ENCODE assay signal across 14 cellular contexts in genomic region chr6:39339557-39340555, GRCh38. TPM values are rescaled to one million over a fixed set of nuclear protein-coding genes. Genes with fewer than 3 reads are reported as not detected.
DNase-seq lines count a peak whose midpoint lies in the region; ATAC-seq, FAIRE-seq and TF ChIP-seq lines count a peak whose summit lies in the region.
"Had no signal": no experiment of that assay in that cellular context is flagged by ENCODE, and none has a peak within 500 bp of the region (broad histone marks: within the 10 kb centered on the region; RNA-seq: fewer than 3 reads in every experiment).

No MANE protein-coding gene starts in this region.

- no peak overlapping the region for H3K9ac ChIP-seq in OCI-LY3 (ENCODE audit: low read length)

- H3K27ac ChIP-seq in OCI-LY3 (ENCODE audit: low read length) (no peak overlapping the region), lower lobe of right lung (peak overlapping the region; percentile 61)
- H3K27ac ChIP-seq: colonic mucosa, gastrocnemius medialis had no signal

- H3K27me3 Mint-ChIP-seq in activated CD8-positive, alpha-beta memory T cell treated with anti-CD3 and anti-CD28 coated beads, Interleukin-2, amount 10 ng/mL, durations not matched to agents 7 days and 5 days = peaks cover 26% of the 10 kb centered on the region
- H3K27me3 Mint-ChIP-seq in naive thymus-derived CD8-positive, alpha-beta T cell = peaks cover 9 to 33% (median 30%) of the 10 kb centered on the region in 5 donors

- H3K4me3 ChIP-seq in OCI-LY3 (ENCODE audit: low read length) = no peak overlapping the region
- no peak overlapping the region for H3K4me3 ChIP-seq in lower lobe of right lung
- H3K4me3 ChIP-seq: colonic mucosa, gastrocnemius medialis had no signal

- H3K36me3 ChIP-seq in OCI-LY3 (replicated peaks; ENCODE audit: low read depth, low read length) = no peaks in the 10 kb centered on the region
- H3K36me3 ChIP-seq in lower lobe of right lung = no peaks in the 10 kb centered on the region
- H3K36me3 ChIP-seq: colonic mucosa, gastrocnemius medialis had no signal

- TF ChIP-seq CTCF in OCI-LY3 (IDR thresholded peaks at IDR 0.05; ENCODE audit: low read depth, low read length) (no peak), lower lobe of right lung (IDR thresholded peaks at IDR 0.05) (no peak)

- H3K9me3 ChIP-seq in OCI-LY3 (ENCODE audit: insufficient read depth, low read length) (no peaks in the 10 kb centered on the region), lower lobe of right lung (no peaks in the 10 kb centered on the region)
- H3K9me3 ChIP-seq: colonic mucosa, gastrocnemius medialis had no signal

- H3K79me2 ChIP-seq in OCI-LY3 (ENCODE audit: low read length) = no peaks in the 10 kb centered on the region

- peaks cover 14% of the 10 kb centered on the region for H3K27me3 ChIP-seq in OCI-LY3 (ENCODE audit: low read depth, low read length)
- H3K27me3 ChIP-seq in lower lobe of right lung (ENCODE audit: low read depth) = no peaks in the 10 kb centered on the region
- H3K27me3 ChIP-seq: colonic mucosa, gastrocnemius medialis had no signal

- CTCF ChIA-PET in activated CD8-positive, alpha-beta memory T cell treated with anti-CD3 and anti-CD28 coated beads, Interleukin-2, amount 10 ng/mL, durations not matched to agents 7 days and 5 days (lab: Charles Lee) = interaction anchor here (1.2 kb wide), 1 partner anchor 22 kb away, joined by 3 read pairs; no protein-coding TSS in a partner anchor

- peak; percentile 85 to 94 for ATAC-seq in lower lobe of right lung
- no peak for ATAC-seq in activated CD8-positive, alpha-beta memory T cell treated with anti-CD3 and anti-CD28 coated beads, Interleukin-2, amount 10 ng/mL, durations not matched to agents 7 days and 5 days
- ATAC-seq in naive thymus-derived CD8-positive, alpha-beta T cell = no peak
- ATAC-seq: gastrocnemius medialis, HCT116 had no signal

- H3K27ac Mint-ChIP-seq in activated CD8-positive, alpha-beta memory T cell treated with anti-CD3 and anti-CD28 coated beads, Interleukin-2, amount 10 ng/mL, durations not matched to agents 7 days and 5 days = no peak overlapping the region
- no peak overlapping the region for H3K27ac Mint-ChIP-seq in naive thymus-derived CD8-positive, alpha-beta T cell

- no peak overlapping the region for H3K4me2 ChIP-seq in OCI-LY3 (ENCODE audit: low read length)

- intact Hi-C loops in lower lobe of right lung (cut with DNase I) = no loop called here

- no peak for FAIRE-seq in GM19239 (lab: Jason Lieb, UNC)

- POLR2A ChIA-PET in naive thymus-derived CD8-positive, alpha-beta T cell (lab: Charles Lee) = no interaction called here

- no peak overlapping the region for H3K4me3 Mint-ChIP-seq in activated CD8-positive, alpha-beta memory T cell treated with anti-CD3 and anti-CD28 coated beads, Interleukin-2, amount 10 ng/mL, durations not matched to agents 7 days and 5 days
- no peak overlapping the region for H3K4me3 Mint-ChIP-seq in naive thymus-derived CD8-positive, alpha-beta T cell

- peak; percentile 36 for DNase-seq in CD1c-positive myeloid dendritic cell (ENCODE audit: extremely low spot score)
- DNase-seq in NCI-H1436 (lab: John Stamatoyannopoulos, UW) = peak; percentile 83
- peak; percentile 67 for DNase-seq in lower lobe of right lung
- no peak for DNase-seq in activated CD8-positive, alpha-beta memory T cell treated with anti-CD3 and anti-CD28 coated beads, Interleukin-2, amount 10 ng/mL, durations not matched to agents 7 days and 5 days
- DNase-seq in GF-D8 (lab: John Stamatoyannopoulos, UW) = no peak
- no peak for DNase-seq in naive thymus-derived CD8-positive, alpha-beta T cell
- DNase-seq in GM19239 (ENCODE audit: insufficient read length, low spot score) = no peak
- DNase-seq: colonic mucosa, gastrocnemius medialis, midbrain had no signal

- no peaks in the 10 kb centered on the region for H3K36me3 Mint-ChIP-seq in activated CD8-positive, alpha-beta memory T cell treated with anti-CD3 and anti-CD28 coated beads, Interleukin-2, amount 10 ng/mL, durations not matched to agents 7 days and 5 days
- H3K36me3 Mint-ChIP-seq in naive thymus-derived CD8-positive, alpha-beta T cell = no peaks in the 10 kb centered on the region

- H4K20me1 ChIP-seq in OCI-LY3 (ENCODE audit: insufficient read depth, low read length) = no peaks in the 10 kb centered on the region

- H3K4me1 Mint-ChIP-seq in activated CD8-positive, alpha-beta memory T cell treated with anti-CD3 and anti-CD28 coated beads, Interleukin-2, amount 10 ng/mL, durations not matched to agents 7 days and 5 days = peaks cover 22% of the 10 kb centered on the region
- peaks cover 8 to 45% (median 16%) of the 10 kb centered on the region in 4 donors for H3K4me1 Mint-ChIP-seq in naive thymus-derived CD8-positive, alpha-beta T cell

- H3K4me1 ChIP-seq in OCI-LY3 (ENCODE audit: low read length) (peaks cover 8% of the 10 kb centered on the region), lower lobe of right lung (peaks cover 52% of the 10 kb centered on the region)
- H3K4me1 ChIP-seq: colonic mucosa, gastrocnemius medialis had no signal

- H3K9me3 Mint-ChIP-seq in activated CD8-positive, alpha-beta memory T cell treated with anti-CD3 and anti-CD28 coated beads, Interleukin-2, amount 10 ng/mL, durations not matched to agents 7 days and 5 days (ENCODE audit: low read depth) = no peaks in the 10 kb centered on the region
- no peaks in the 10 kb centered on the region for H3K9me3 Mint-ChIP-seq in naive thymus-derived CD8-positive, alpha-beta T cell

- H2AFZ ChIP-seq in OCI-LY3 (ENCODE audit: low read depth, low read length) = peak overlapping the region; percentile 51; the same call in 1 of the 2 replicates

RNA-seq across cellular contexts. Expression of gene KCNK16, which starts 17.4 kb away (rescaled TPM):
- total RNA-seq in lower lobe of right lung = not detected
- total RNA-seq in activated CD8-positive, alpha-beta memory T cell treated with anti-CD3 and anti-CD28 coated beads, Interleukin-2, amount 10 ng/mL, durations not matched to agents 7 days and 5 days = not detected
- not detected for total RNA-seq in naive thymus-derived CD8-positive, alpha-beta T cell
- polyA plus RNA-seq in naive thymus-derived CD8-positive, alpha-beta T cell = not detected
- total RNA-seq: colonic mucosa, gastrocnemius medialis, M059J, skeletal muscle tissue had no signal

RNA-seq across cellular contexts. Expression of gene KCNK17, which starts 25.6 kb away (rescaled TPM):
- total RNA-seq in lower lobe of right lung = 5.5 TPM
- total RNA-seq in activated CD8-positive, alpha-beta memory T cell treated with anti-CD3 and anti-CD28 coated beads, Interleukin-2, amount 10 ng/mL, durations not matched to agents 7 days and 5 days = not detected
- total RNA-seq in naive thymus-derived CD8-positive, alpha-beta T cell = not detected
- polyA plus RNA-seq in naive thymus-derived CD8-positive, alpha-beta T cell = not detected
- total RNA-seq: colonic mucosa, gastrocnemius medialis, M059J had no signal

Comparison
In these comparisons a context has a peak if more than half of its experiments do, and no peak if none do; other contexts are left out.
1. DNase-seq: peak in CD1c-positive myeloid dendritic cell (single experiment), NCI-H1436 (single experiment) and lower lobe of right lung (single experiment); none in activated CD8-positive, alpha-beta memory T cell treated with anti-CD3 and anti-CD28 coated beads, Interleukin-2, amount 10 ng/mL, durations not matched to agents 7 days and 5 days (single experiment), GF-D8 (single experiment), naive thymus-derived CD8-positive, alpha-beta T cell (0 of 10) and GM19239 (single experiment).
2. ATAC-seq: peak in lower lobe of right lung (2 of 2); none in activated CD8-positive, alpha-beta memory T cell treated with anti-CD3 and anti-CD28 coated beads, Interleukin-2, amount 10 ng/mL, durations not matched to agents 7 days and 5 days (single experiment) and naive thymus-derived CD8-positive, alpha-beta T cell (0 of 2).